Comparison of ENCODE assay signal across 11 cellular contexts in the genomic region with DNA sequence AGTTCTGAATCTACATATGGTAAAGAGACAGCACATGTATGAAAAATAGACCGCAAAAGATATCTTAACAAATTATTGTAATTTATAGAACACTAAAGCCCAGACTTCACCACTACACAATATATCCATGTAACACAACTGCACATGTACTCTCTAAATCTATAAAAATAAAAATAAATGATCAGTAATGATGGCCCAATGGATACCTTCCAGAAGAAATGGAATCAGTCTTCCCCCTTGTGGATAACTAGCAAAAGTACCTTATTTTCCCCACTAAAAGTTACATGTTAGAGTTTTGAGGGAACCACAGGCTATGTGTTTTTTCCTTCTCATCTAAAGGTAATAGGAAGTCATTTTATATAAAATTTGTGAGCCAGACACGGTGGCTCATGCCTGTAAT. TPM values are rescaled to one million over a fixed set of nuclear protein-coding genes. Genes with fewer than 3 reads are reported as not detected.
DNase-seq lines count a peak whose midpoint lies in the region; ATAC-seq and TF ChIP-seq lines count a peak whose summit lies in the region.
"Had no signal": no experiment of that assay in that cellular context is flagged by ENCODE, and none has a peak within 500 bp of the region (broad histone marks: within the 10 kb centered on the region; RNA-seq: fewer than 3 reads in every experiment).

No MANE protein-coding gene starts in this region.

- H3K14ac ChIP-seq in IMR-90 (replicated peaks; ENCODE audit: low read depth, low read length), result no peak overlapping the region

- H3K27ac Mint-ChIP-seq in CD8-positive, alpha-beta T cell, result no peak overlapping the region

- H4K8ac ChIP-seq in IMR-90 (ENCODE audit: low read depth in 2 of 2, low read length in 2 of 2), result no peak overlapping the region

- no peaks in the 10 kb centered on the region for H3K9me3 ChIP-seq in CD8-positive, alpha-beta T cell (ENCODE audit: low read length)
- no peaks in the 10 kb centered on the region for H3K9me3 ChIP-seq in IMR-90 (ENCODE audit: control insufficient read depth, insufficient read depth, low read length)

- no peak overlapping the region for H3K4ac ChIP-seq in IMR-90 (ENCODE audit: low read depth, low read length)

- peaks cover 23% of the 10 kb centered on the region for H3K4me1 Mint-ChIP-seq in CD8-positive, alpha-beta T cell (ENCODE audit: low read depth)

- no peak for ATAC-seq in CD8-positive, alpha-beta T cell
- ATAC-seq in IMR-90 (ENCODE audit: low read depth) (no peak), GM21390 (IDR thresholded peaks at IDR 0.05; ENCODE audit: unreplicated experiment) (no peak)

- no peak overlapping the region for H3K23ac ChIP-seq in IMR-90 (ENCODE audit: low read depth, low read length)

- H4K20me1 ChIP-seq in IMR-90 (ENCODE audit: insufficient read depth, low read length), result no peaks in the 10 kb centered on the region

- no peak overlapping the region for H2BK15ac ChIP-seq in IMR-90 (ENCODE audit: low read depth, low read length)

- peak; percentile 25; the same call in 1 of the 2 replicates for TF ChIP-seq RAD21 in IMR-90 (IDR thresholded peaks at IDR 0.05; ENCODE audit: low read length)

- H4K5ac ChIP-seq in IMR-90 (ENCODE audit: low read depth, low read length), result no peak overlapping the region

- no peak overlapping the region for H3K4me3 ChIP-seq in CD8-positive, alpha-beta T cell (ENCODE audit: low read depth, low read length)
- no peak overlapping the region for H3K4me3 ChIP-seq in IMR-90 (ENCODE audit: insufficient read depth, low read depth, low read length)

- POLR2A ChIA-PET in CD8-positive, alpha-beta T cell (lab: Charles Lee), result no interaction called here
- POLR2A ChIA-PET in IMR-90 (lab: Charles Lee; ENCODE audit: unreplicated experiment), result no interaction called here

- no peak overlapping the region for H2BK20ac ChIP-seq in IMR-90 (ENCODE audit: low read depth, low read length)

- H2BK120ac ChIP-seq in IMR-90 (ENCODE audit: low read depth, low read length), result no peak overlapping the region

- no peaks in the 10 kb centered on the region for H3K9me1 ChIP-seq in IMR-90 (ENCODE audit: insufficient read depth, low read length)

- H2AFZ ChIP-seq in IMR-90 (replicated peaks; ENCODE audit: low read length, poor library complexity), result no peak overlapping the region

- H2BK5ac ChIP-seq in IMR-90 (ENCODE audit: low read depth, low read length, poor library complexity, severe bottlenecking), result no peak overlapping the region

- no peak for TF ChIP-seq POLR2A in IMR-90 (IDR thresholded peaks at IDR 0.05; ENCODE audit: low read depth, low read length)

- dilution Hi-C loops in IMR-90 (cut with HindIII; ENCODE audit: low sequenced_read_pairs, unreplicated experiment), result no loop called here

- TF ChIP-seq CTCF in CD8-positive, alpha-beta T cell (IDR thresholded peaks at IDR 0.05), result peak; percentile 13
- peak; percentile 36; the same call in 1 of the 2 replicates for TF ChIP-seq CTCF in IMR-90 (conservative IDR thresholded peaks at IDR 0.05; ENCODE audit: low read depth, low read length)

- H3K79me1 ChIP-seq in IMR-90 (ENCODE audit: low read depth in 1 of 2, low read length in 2 of 2), result no peaks in the 10 kb centered on the region

- H3K4me1 ChIP-seq in CD8-positive, alpha-beta T cell (ENCODE audit: insufficient read depth, low read length), result peaks cover 10% of the 10 kb centered on the region
- H3K4me1 ChIP-seq in IMR-90 (ENCODE audit: control insufficient read depth, insufficient read depth, low read length), result peaks cover 6% of the 10 kb centered on the region; the same call in 1 of the 2 replicates

- H4K91ac ChIP-seq in IMR-90 (ENCODE audit: insufficient read depth, low read depth, low read length), result no peak overlapping the region

- H3K4me3 Mint-ChIP-seq in CD8-positive, alpha-beta T cell, result no peak overlapping the region

- WGBS in IMR-90 (ENCODE audit: extremely low coverage in 2 of 2, insufficient read length in 1 of 2), 2 experiments, result no CpG with 5 or more reads among the region's 2 CpGs

- H3K18ac ChIP-seq in IMR-90 (ENCODE audit: low read depth, low read length), result no peak overlapping the region

- in situ Hi-C loops in IMR-90 (cut with MboI; ENCODE audit: low sequenced_read_pairs), result loop anchor here (10.0 kb wide), 1 partner anchor 941 kb away; no protein-coding TSS in a partner anchor

- no peak overlapping the region for H2AK5ac ChIP-seq in IMR-90 (ENCODE audit: low read depth, low read length)

- H3K9me3 Mint-ChIP-seq in CD8-positive, alpha-beta T cell, result no peaks in the 10 kb centered on the region

- intact Hi-C loops in CD8-positive, alpha-beta T cell (cut with DNase I, micrococcal nuclease), result no loop called here
- intact Hi-C loops in IMR-90 (cut with micrococcal nuclease), result no loop called here

- no peak overlapping the region for H3K9ac ChIP-seq in IMR-90 (ENCODE audit: low read depth, low read length)

- no peak for DNase-seq in CD8-positive, alpha-beta T cell
- DNase-seq in IMR-90 (no peak), amniotic epithelial cell (ENCODE audit: low read depth) (peak; percentile 12), medulla oblongata (ENCODE audit: extremely low spot score) (peak; percentile 14), HPDE6-E6E7 (ENCODE audit: extremely low spot score) (no peak)
- no peak for DNase-seq in NK-92 treated with Interleukin-12 subunit alpha and Interleukin-12 subunit beta, amount 100 ng/mL, for 24 hours (lab: John Stamatoyannopoulos, UW)
- no peak for DNase-seq in activated effector memory CD4-positive, alpha-beta T cell treated with anti-CD3 and anti-CD28 coated beads, Interleukin-2, amount 50 U/mL, for 16 hours
- DNase-seq: activated CD4-positive, alpha-beta T cell treated with anti-CD3 and anti-CD28 coated beads, Interleukin-2, amount 50 U/mL, for 4 hours; NCI-H510A treated with DMSO at 0.1 percent for 48 hours; stimulated activated CD4-positive, alpha-beta T cell treated with anti-CD3 and anti-CD28 coated beads, Interleukin-15, amount 100 ng/mL, for 24 hours had no signal

- peaks cover 2% of the 10 kb centered on the region for H3K27me3 Mint-ChIP-seq in CD8-positive, alpha-beta T cell (ENCODE audit: low read depth)

- no peak overlapping the region for H3K56ac ChIP-seq in IMR-90 (ENCODE audit: extremely low read depth, insufficient read depth, low read length)

- H2AK9ac ChIP-seq in IMR-90 (replicated peaks; ENCODE audit: low read depth, low read length, poor library complexity), result no peak overlapping the region

- H3K27ac ChIP-seq in CD8-positive, alpha-beta T cell (ENCODE audit: low read depth, low read length), result no peak overlapping the region
- H3K27ac ChIP-seq in IMR-90 (ENCODE audit: insufficient read depth, low read length), result no peak overlapping the region

- BruUV-seq in IMR-90 (replicated peaks; lab: Mats Ljungman, UMichigan), result no TSS peak

- CTCF ChIA-PET in CD8-positive, alpha-beta T cell (lab: Charles Lee), result interaction anchor here (2.4 kb wide), 1 partner anchor 9 kb away, joined by 10 read pairs; no protein-coding TSS in a partner anchor
- CTCF ChIA-PET in IMR-90 (lab: Yijun Ruan, JAX), result interaction anchor here (1.2 kb wide), 1 partner anchor 946 kb away, joined by 3 read pairs; no protein-coding TSS in a partner anchor

- H3K36me3 ChIP-seq in CD8-positive, alpha-beta T cell (ENCODE audit: insufficient read depth, low read length), result no peaks in the 10 kb centered on the region
- no peaks in the 10 kb centered on the region for H3K36me3 ChIP-seq in IMR-90 (ENCODE audit: control insufficient read depth, insufficient read depth, low read length)

- no peaks in the 10 kb centered on the region for H3K36me3 Mint-ChIP-seq in CD8-positive, alpha-beta T cell

- no peak overlapping the region for H3K4me2 ChIP-seq in IMR-90 (ENCODE audit: low read depth, low read length)

- H3K27me3 ChIP-seq in CD8-positive, alpha-beta T cell (ENCODE audit: insufficient read depth, low read length), result no peaks in the 10 kb centered on the region
- H3K27me3 ChIP-seq in IMR-90 (ENCODE audit: control insufficient read depth, insufficient read depth, low read length), result no peaks in the 10 kb centered on the region

TF ChIP-seq in IMR-90, 13 proteins besides CTCF, POLR2A, EP300 and RAD21:
- TF ChIP-seq SMC3 (IDR thresholded peaks at IDR 0.05; ENCODE audit: low read depth, low read length), result peak; percentile 30; the same call in 1 of the 2 replicates
- TF ChIP-seq MAFK (IDR thresholded peaks at IDR 0.05; ENCODE audit: low read depth, low read length), result no peak
TF ChIP-seq in IMR-90: peak in this region for 1.

RNA-seq across cellular contexts. Expression of a gene that starts 25.7 kb away (rescaled TPM):
- 1 to 10 TPM; 2.1 to 2.2 TPM for total RNA-seq in CD8-positive, alpha-beta T cell
- 6.1 and 8.9 TPM in 2 replicates for total RNA-seq in IMR-90 (2012; rRNA removed)
- 3.2 and 4.5 TPM in 2 replicates for polyA plus RNA-seq in IMR-90 (2012; rRNA removed)
- 1.8 and 3.0 TPM in 2 replicates for polyA plus RNA-seq in IMR-90 (2012; cell fraction: cytosol; rRNA removed)
- polyA plus RNA-seq in IMR-90 (2012; cell fraction: nucleus; rRNA removed; ENCODE audit: low replicate concordance), result 0.65 and 1.7 TPM in 2 replicates

RNA-seq across cellular contexts. Expression of a gene that starts 45.8 kb away (rescaled TPM):
- 10 to 100 TPM; 43.6 to 47.9 TPM for total RNA-seq in CD8-positive, alpha-beta T cell
- total RNA-seq in IMR-90 (2012; rRNA removed), result 138 and 217 TPM in 2 replicates
- 98.8 and 106 TPM in 2 replicates for polyA plus RNA-seq in IMR-90 (2012; rRNA removed)
- 28.7 and 34.1 TPM in 2 replicates for polyA plus RNA-seq in IMR-90 (2012; cell fraction: cytosol; rRNA removed)
- polyA plus RNA-seq in IMR-90 (2012; cell fraction: nucleus; rRNA removed; ENCODE audit: low replicate concordance), result 7.1 and 43.4 TPM in 2 replicates

RNA-seq across cellular contexts. Expression of a gene that starts 46.0 kb away (rescaled TPM):
- 10 to 100 TPM; 64.9 to 65.1 TPM for total RNA-seq in CD8-positive, alpha-beta T cell
- 42.3 and 56.7 TPM in 2 replicates for total RNA-seq in IMR-90 (2012; rRNA removed)
- 66.6 and 75.3 TPM in 2 replicates for polyA plus RNA-seq in IMR-90 (2012; rRNA removed)
- polyA plus RNA-seq in IMR-90 (2012; cell fraction: cytosol; rRNA removed), result 15.1 and 18.6 TPM in 2 replicates
- polyA plus RNA-seq in IMR-90 (2012; cell fraction: nucleus; rRNA removed; ENCODE audit: low replicate concordance), result 8.5 and 86.7 TPM in 2 replicates

Comparison
In these comparisons a context has a peak if more than half of its experiments do, and no peak if none do; other contexts are left out.
1. DNase-seq: peak in amniotic epithelial cell (single experiment) and medulla oblongata (single experiment); none in CD8-positive, alpha-beta T cell (0 of 7), IMR-90 (single experiment), NK-92 treated with Interleukin-12 subunit alpha and Interleukin-12 subunit beta, amount 100 ng/mL, for 24 hours (single experiment), activated effector memory CD4-positive, alpha-beta T cell treated with anti-CD3 and anti-CD28 coated beads, Interleukin-2, amount 50 U/mL, for 16 hours (single experiment) and HPDE6-E6E7 (single experiment).